Comparison of ENCODE assay signal across 8 cellular contexts in the genomic region with DNA sequence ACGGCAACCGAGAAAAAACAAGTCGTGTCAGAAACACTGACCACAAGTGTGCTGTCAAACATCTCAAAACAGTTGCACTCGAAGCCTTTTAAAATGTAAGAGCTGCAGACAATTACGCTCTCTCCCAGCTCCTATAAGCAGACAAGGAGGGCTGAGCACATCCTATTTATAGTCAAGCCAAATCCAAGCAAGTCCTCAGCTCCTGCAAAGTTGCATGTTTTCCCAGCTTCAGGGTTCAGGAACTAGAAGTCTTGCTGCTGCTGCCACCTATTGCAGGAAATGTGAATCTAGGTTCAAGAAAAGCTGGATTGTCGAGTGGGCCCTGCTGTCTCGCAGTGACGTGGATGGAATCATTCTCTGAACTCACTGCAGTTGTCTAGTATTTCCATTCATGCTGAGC. TPM values are rescaled to one million over a fixed set of nuclear protein-coding genes. Genes with fewer than 3 reads are reported as not detected.
DNase-seq lines count a peak whose midpoint lies in the region; ATAC-seq and TF ChIP-seq lines count a peak whose summit lies in the region.

No MANE protein-coding gene starts in this region.

- intact Hi-C loops in esophagus squamous epithelium (cut with DNase I), result no loop called here
- intact Hi-C loops in activated CD4-positive, alpha-beta memory T cell treated with anti-CD3 and anti-CD28 coated beads for 36 hours (cut with micrococcal nuclease), result no loop called here

- no peaks in the 10 kb centered on the region for H3K4me1 Mint-ChIP-seq in activated CD4-positive, alpha-beta memory T cell treated with anti-CD3 and anti-CD28 coated beads for 36 hours (ENCODE audit: low read depth)

- no peaks in the 10 kb centered on the region for H3K36me3 ChIP-seq in BJ (ENCODE audit: control insufficient read depth, insufficient read depth, low read length)
- H3K36me3 ChIP-seq in liver (ENCODE audit: control insufficient read depth in 4 of 4, insufficient read depth in 3 of 4, low read depth in 1 of 4, low read length in 3 of 4), result no peaks in the 10 kb centered on the region
- H3K36me3 ChIP-seq in esophagus squamous epithelium, result no peaks in the 10 kb centered on the region

- H3K27ac ChIP-seq in liver (ENCODE audit: low read depth in 1 of 2, low read length in 2 of 2) (no peak overlapping the region), esophagus squamous epithelium (no peak overlapping the region)

- no peak for TF ChIP-seq POLR2A in esophagus squamous epithelium (IDR thresholded peaks at IDR 0.05)

- TF ChIP-seq CTCF in BJ (IDR thresholded peaks at IDR 0.05; ENCODE audit: insufficient read depth, low read depth, low read length) (peak; percentile 58), liver (IDR thresholded peaks at IDR 0.05; ENCODE audit: low read depth, low read length, missing input control) (no peak), esophagus squamous epithelium (IDR thresholded peaks at IDR 0.05) (peak in 1 of 6 experiments; percentile 38)

- H3K27me3 Mint-ChIP-seq in activated CD4-positive, alpha-beta memory T cell treated with anti-CD3 and anti-CD28 coated beads for 36 hours, result peaks cover 16% of the 10 kb centered on the region

- TF ChIP-seq RAD21 in liver (IDR thresholded peaks at IDR 0.05), result peak; percentile 64 to 65

- H3K4me1 ChIP-seq in liver (ENCODE audit: control insufficient read depth in 4 of 4, insufficient read depth in 4 of 4, low read length in 3 of 4) (no peaks in the 10 kb centered on the region), esophagus squamous epithelium (no peaks in the 10 kb centered on the region)

- no peak overlapping the region for H3K9ac ChIP-seq in liver (ENCODE audit: low read depth in 1 of 2, low read length in 2 of 2)

- CTCF ChIA-PET in BJ (lab: Yijun Ruan, JAX), result interaction anchor here (0.9 to 4.3 kb wide), 15 partner anchors 10 to 522 kb away, joined by 3 to 34 read pairs (median 3); a partner anchor contains a TSS
- CTCF ChIA-PET in activated CD4-positive, alpha-beta memory T cell treated with anti-CD3 and anti-CD28 coated beads for 36 hours (lab: Charles Lee), result no interaction called here

- no peak for DNase-seq in BJ (ENCODE audit: low read depth)
- peak; percentile 28 for DNase-seq in LHCN-M2 (ENCODE audit: low read depth)
- peak; percentile 14 to 72 for DNase-seq in T47D (ENCODE audit: low read depth in 1 of 2, low spot score in 1 of 2)
- no peak for DNase-seq in esophagus squamous epithelium (lab: John Stamatoyannopoulos, UW)
- DNase-seq in activated CD4-positive, alpha-beta memory T cell treated with anti-CD3 and anti-CD28 coated beads for 36 hours, result no peak
- no peak for DNase-seq in mesenteric fat pad (ENCODE audit: low spot score)

- in situ Hi-C loops in T47D (cut with HindIII; ENCODE audit: low pct_unique_long_range_greater_than_20kb, low sequenced_read_pairs), result no loop called here

- H3K27ac Mint-ChIP-seq in activated CD4-positive, alpha-beta memory T cell treated with anti-CD3 and anti-CD28 coated beads for 36 hours, result no peak overlapping the region

- ATAC-seq in GM19455 (IDR thresholded peaks at IDR 0.05; ENCODE audit: unreplicated experiment), result no peak

- H3K4me3 Mint-ChIP-seq in activated CD4-positive, alpha-beta memory T cell treated with anti-CD3 and anti-CD28 coated beads for 36 hours, result no peak overlapping the region

- H3K4me3 ChIP-seq in BJ (ENCODE audit: low read depth, low read length), result no peak overlapping the region
- no peak overlapping the region for H3K4me3 ChIP-seq in liver (ENCODE audit: low read depth in 1 of 3, low read length in 3 of 3)
- no peak overlapping the region for H3K4me3 ChIP-seq in esophagus squamous epithelium

- peaks cover 13% of the 10 kb centered on the region for H3K9me3 Mint-ChIP-seq in activated CD4-positive, alpha-beta memory T cell treated with anti-CD3 and anti-CD28 coated beads for 36 hours

- peaks cover 6% of the 10 kb centered on the region for H3K36me3 Mint-ChIP-seq in activated CD4-positive, alpha-beta memory T cell treated with anti-CD3 and anti-CD28 coated beads for 36 hours

- H3K9me3 ChIP-seq in liver (ENCODE audit: control insufficient read depth in 4 of 4, low read length in 3 of 4), result no peaks in the 10 kb centered on the region
- peaks cover 0 to 12% (median 7%) of the 10 kb centered on the region in 3 donors for H3K9me3 ChIP-seq in esophagus squamous epithelium

- H3K27me3 ChIP-seq in BJ (ENCODE audit: control insufficient read depth, insufficient read depth, low read length) (no peaks in the 10 kb centered on the region), liver (ENCODE audit: control insufficient read depth in 4 of 4, insufficient read depth in 4 of 4, low read length in 3 of 4) (no peaks in the 10 kb centered on the region), esophagus squamous epithelium (peaks cover 0 to 3% (median 0%) of the 10 kb centered on the region in 4 donors)

- POLR2A ChIA-PET in BJ (lab: Charles Lee), result no interaction called here
- POLR2A ChIA-PET in activated CD4-positive, alpha-beta memory T cell treated with anti-CD3 and anti-CD28 coated beads for 36 hours (lab: Charles Lee), result no interaction called here

- 86% methylated on average over 8 of the region's 8 CpGs for WGBS in liver
- 74 to 76% methylated on average over 8 of the region's 8 CpGs for WGBS in esophagus squamous epithelium, 2 donors

TF ChIP-seq in liver, 16 proteins besides CTCF, POLR2A, EP300 and RAD21:
- no peak for TF ChIP-seq TAF1 (conservative IDR thresholded peaks at IDR 0.05)
- TF ChIP-seq, protein P1, sequence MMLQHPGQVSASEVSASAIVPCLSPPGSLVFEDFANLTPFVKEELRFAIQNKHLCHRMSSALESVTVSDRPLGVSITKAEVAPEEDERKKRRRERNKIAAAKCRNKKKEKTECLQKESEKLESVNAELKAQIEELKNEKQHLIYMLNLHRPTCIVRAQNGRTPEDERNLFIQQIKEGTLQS (IDR thresholded peaks at IDR 0.05), result no peak
- TF ChIP-seq EGR1 (IDR thresholded peaks at IDR 0.05; ENCODE audit: low read depth in 2 of 2), result no peak
- TF ChIP-seq NR2F2 (IDR thresholded peaks at IDR 0.05), result no peak
- TF ChIP-seq HNF4A (conservative IDR thresholded peaks at IDR 0.05), result no peak
- TF ChIP-seq, protein P2, sequence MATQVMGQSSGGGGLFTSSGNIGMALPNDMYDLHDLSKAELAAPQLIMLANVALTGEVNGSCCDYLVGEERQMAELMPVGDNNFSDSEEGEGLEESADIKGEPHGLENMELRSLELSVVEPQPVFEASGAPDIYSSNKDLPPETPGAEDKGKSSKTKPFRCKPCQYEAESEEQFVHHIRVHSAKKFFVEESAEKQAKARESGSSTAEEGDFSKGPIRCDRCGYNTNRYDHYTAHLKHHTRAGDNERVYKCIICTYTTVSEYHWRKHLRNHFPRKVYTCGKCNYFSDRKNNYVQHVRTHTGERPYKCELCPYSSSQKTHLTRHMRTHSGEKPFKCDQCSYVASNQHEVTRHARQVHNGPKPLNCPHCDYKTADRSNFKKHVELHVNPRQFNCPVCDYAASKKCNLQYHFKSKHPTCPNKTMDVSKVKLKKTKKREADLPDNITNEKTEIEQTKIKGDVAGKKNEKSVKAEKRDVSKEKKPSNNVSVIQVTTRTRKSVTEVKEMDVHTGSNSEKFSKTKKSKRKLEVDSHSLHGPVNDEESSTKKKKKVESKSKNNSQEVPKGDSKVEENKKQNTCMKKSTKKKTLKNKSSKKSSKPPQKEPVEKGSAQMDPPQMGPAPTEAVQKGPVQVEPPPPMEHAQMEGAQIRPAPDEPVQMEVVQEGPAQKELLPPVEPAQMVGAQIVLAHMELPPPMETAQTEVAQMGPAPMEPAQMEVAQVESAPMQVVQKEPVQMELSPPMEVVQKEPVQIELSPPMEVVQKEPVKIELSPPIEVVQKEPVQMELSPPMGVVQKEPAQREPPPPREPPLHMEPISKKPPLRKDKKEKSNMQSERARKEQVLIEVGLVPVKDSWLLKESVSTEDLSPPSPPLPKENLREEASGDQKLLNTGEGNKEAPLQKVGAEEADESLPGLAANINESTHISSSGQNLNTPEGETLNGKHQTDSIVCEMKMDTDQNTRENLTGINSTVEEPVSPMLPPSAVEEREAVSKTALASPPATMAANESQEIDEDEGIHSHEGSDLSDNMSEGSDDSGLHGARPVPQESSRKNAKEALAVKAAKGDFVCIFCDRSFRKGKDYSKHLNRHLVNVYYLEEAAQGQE (IDR thresholded peaks at IDR 0.05), result no peak
- TF ChIP-seq FOXA2 (IDR thresholded peaks at IDR 0.05), result no peak
- no peak for TF ChIP-seq GABPA (IDR thresholded peaks at IDR 0.05 in 1 of 2, conservative IDR thresholded peaks at IDR 0.05 in 1 of 2)
- no peak for TF ChIP-seq YY1 (IDR thresholded peaks at IDR 0.05)
- no peak for TF ChIP-seq JUND (IDR thresholded peaks at IDR 0.05)
- no peak for TF ChIP-seq RXRA (IDR thresholded peaks at IDR 0.05)
- TF ChIP-seq, protein P3, sequence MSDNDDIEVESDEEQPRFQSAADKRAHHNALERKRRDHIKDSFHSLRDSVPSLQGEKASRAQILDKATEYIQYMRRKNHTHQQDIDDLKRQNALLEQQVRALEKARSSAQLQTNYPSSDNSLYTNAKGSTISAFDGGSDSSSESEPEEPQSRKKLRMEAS (IDR thresholded peaks at IDR 0.05), result no peak
- no peak for TF ChIP-seq FOXA1 (IDR thresholded peaks at IDR 0.05)
- TF ChIP-seq, protein P4, sequence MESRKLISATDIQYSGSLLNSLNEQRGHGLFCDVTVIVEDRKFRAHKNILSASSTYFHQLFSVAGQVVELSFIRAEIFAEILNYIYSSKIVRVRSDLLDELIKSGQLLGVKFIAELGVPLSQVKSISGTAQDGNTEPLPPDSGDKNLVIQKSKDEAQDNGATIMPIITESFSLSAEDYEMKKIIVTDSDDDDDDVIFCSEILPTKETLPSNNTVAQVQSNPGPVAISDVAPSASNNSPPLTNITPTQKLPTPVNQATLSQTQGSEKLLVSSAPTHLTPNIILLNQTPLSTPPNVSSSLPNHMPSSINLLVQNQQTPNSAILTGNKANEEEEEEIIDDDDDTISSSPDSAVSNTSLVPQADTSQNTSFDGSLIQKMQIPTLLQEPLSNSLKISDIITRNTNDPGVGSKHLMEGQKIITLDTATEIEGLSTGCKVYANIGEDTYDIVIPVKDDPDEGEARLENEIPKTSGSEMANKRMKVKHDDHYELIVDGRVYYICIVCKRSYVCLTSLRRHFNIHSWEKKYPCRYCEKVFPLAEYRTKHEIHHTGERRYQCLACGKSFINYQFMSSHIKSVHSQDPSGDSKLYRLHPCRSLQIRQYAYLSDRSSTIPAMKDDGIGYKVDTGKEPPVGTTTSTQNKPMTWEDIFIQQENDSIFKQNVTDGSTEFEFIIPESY (IDR thresholded peaks at IDR 0.05), result no peak
- no peak for TF ChIP-seq HNF4G (IDR thresholded peaks at IDR 0.05)
- TF ChIP-seq SP1 (IDR thresholded peaks at IDR 0.05), result no peak

RNA-seq across cellular contexts. Expression of a gene that starts 15.5 kb away (rescaled TPM):
- polyA plus RNA-seq in BJ (2011; rRNA removed) (0.75 and 1.4 TPM in 2 replicates), liver (under 1 TPM; 0.42 to 0.64 TPM)
- 0.52 and 0.67 TPM in 2 replicates for polyA minus RNA-seq in BJ (2011; rRNA and poly(A)+ RNA removed)
- total RNA-seq in LHCN-M2 (2014; rRNA removed) (1.2 and 1.7 TPM in 2 replicates), liver (1 to 10 TPM in 1 of 2 donors, under 1 TPM in 1; 0.14 to 2.1 TPM), esophagus squamous epithelium (1 to 10 TPM in 2 of 4 donors, under 1 TPM in 2; 0.22 to 1.5 (median 0.90) TPM), mesenteric fat pad (1.3 TPM)
- 0.51 TPM for polyA plus RNA-seq in LHCN-M2 (2012)
- total RNA-seq in activated CD4-positive, alpha-beta memory T cell treated with anti-CD3 and anti-CD28 coated beads for 36 hours, result under 1 TPM; 0.27 to 0.29 TPM

Comparison
In these comparisons a context has a peak if more than half of its experiments do, and no peak if none do; other contexts are left out.
1. DNase-seq: peak in LHCN-M2 (single experiment) and T47D (2 of 2); none in BJ (single experiment), esophagus squamous epithelium (single experiment), activated CD4-positive, alpha-beta memory T cell treated with anti-CD3 and anti-CD28 coated beads for 36 hours (single experiment) and mesenteric fat pad (single experiment).